Comparison of ENCODE assay signal across 34 cellular contexts in genomic region chr19:38803543-38803942, GRCh38. TPM values are rescaled to one million over a fixed set of nuclear protein-coding genes. Genes with fewer than 3 reads are reported as not detected.
"Had no signal": no experiment of that assay in that cellular context is flagged by ENCODE, and none has a peak within 500 bp of the region (broad histone marks: within the 10 kb centered on the region; RNA-seq: fewer than 3 reads in every experiment).

No MANE protein-coding gene starts in this region.

- H3K4me3 ChIP-seq: adrenal gland, body of pancreas, esophagus muscularis mucosa, gastrocnemius medialis had no signal

- H3K27me3 Mint-ChIP-seq: activated CD4-positive, alpha-beta memory T cell treated with anti-CD3 and anti-CD28 coated beads for 36 hours; activated CD4-positive, alpha-beta T cell treated with anti-CD3 and anti-CD28 coated beads for 36 hours; activated CD4-positive, alpha-beta T cell treated with anti-CD3 and anti-CD28 coated beads, Interleukin-2, amount 10 ng/mL, durations not matched to agents 24 days and 14 days; activated CD8-positive, alpha-beta memory T cell treated with anti-CD3 and anti-CD28 coated beads, Interleukin-2, amount 10 ng/mL, durations not matched to agents 7 days and 5 days; activated naive CD4-positive, alpha-beta T cell treated with anti-CD3 and anti-CD28 coated beads, Interleukin-2, amount 50 U/mL, for 24 hours; activated naive CD8-positive, alpha-beta T cell treated with anti-CD3 and anti-CD28 coated beads for 36 hours; activated naive CD8-positive, alpha-beta T cell treated with anti-CD3 and anti-CD28 coated beads, Interleukin-2, amount 50 U/mL, for 24 hours; effector memory CD8-positive, alpha-beta T cell had no signal

- H3K4me1 ChIP-seq: adrenal gland, body of pancreas, gastrocnemius medialis had no signal

- H3K9me3 Mint-ChIP-seq: activated CD4-positive, alpha-beta memory T cell treated with anti-CD3 and anti-CD28 coated beads for 36 hours; activated CD4-positive, alpha-beta T cell treated with anti-CD3 and anti-CD28 coated beads, Interleukin-2, amount 10 ng/mL, durations not matched to agents 24 days and 14 days; activated naive CD4-positive, alpha-beta T cell treated with anti-CD3 and anti-CD28 coated beads for 36 hours; activated naive CD4-positive, alpha-beta T cell treated with anti-CD3 and anti-CD28 coated beads, Interleukin-2, amount 50 U/mL, for 24 hours; activated naive CD8-positive, alpha-beta T cell treated with anti-CD3 and anti-CD28 coated beads for 36 hours; activated naive CD8-positive, alpha-beta T cell treated with anti-CD3 and anti-CD28 coated beads, Interleukin-2, amount 50 U/mL, for 24 hours; activated T-helper 1 cell treated with anti-CD3 and anti-CD28 coated beads, Interleukin-12 subunit alpha, Interleukin-12 subunit beta, Interleukin-2, Interleukin-4 antibody, amounts not matched to agents 30 ng/mL and 10 ng/mL and 1 ng/mL, durations not matched to agents 14 hours and 24 hours and 36 hours; activated T-helper 2 cell treated with anti-CD3 and anti-CD28 coated beads, Interferon-gamma antibody, Interleukin-2, Interleukin-4, amounts not matched to agents 10 μg/mL and 5 μg/mL and 100 μg/mL, durations not matched to agents 14 hours and 24 hours and 36 hours; effector memory CD8-positive, alpha-beta T cell had no signal

- H3K27ac ChIP-seq: adrenal gland, body of pancreas, esophagus muscularis mucosa, foreskin keratinocyte, gastrocnemius medialis had no signal

- H3K36me3 Mint-ChIP-seq: activated CD4-positive, alpha-beta memory T cell treated with anti-CD3 and anti-CD28 coated beads for 36 hours had no signal

- DNase-seq: activated CD4-positive, alpha-beta memory T cell treated with anti-CD3 and anti-CD28 coated beads for 36 hours; activated CD4-positive, alpha-beta T cell treated with anti-CD3 and anti-CD28 coated beads for 36 hours; activated CD4-positive, alpha-beta T cell treated with anti-CD3 and anti-CD28 coated beads, Interleukin-2, amount 10 ng/mL, durations not matched to agents 24 days and 14 days; activated CD4-positive, CD25-positive, alpha-beta regulatory T cell; activated CD4-positive, CD25-positive, alpha-beta regulatory T cell treated with anti-CD3 and anti-CD28 coated beads, Interleukin-2, amount 50 U/mL, for 72 hours; activated CD8-positive, alpha-beta memory T cell treated with anti-CD3 and anti-CD28 coated beads, Interleukin-2, amount 10 ng/mL, durations not matched to agents 7 days and 5 days; activated CD8-positive, alpha-beta memory T cell treated with anti-CD3 and anti-CD28 coated beads, Interleukin-2, amount 50 U/mL, for 4 hours; activated CD8-positive, alpha-beta T cell treated with anti-CD3 and anti-CD28 coated beads, Interleukin-2, amount 10 ng/mL, durations not matched to agents 7 days and 5 days; activated effector memory CD4-positive, alpha-beta T cell treated with anti-CD3 and anti-CD28 coated beads, Interleukin-2, amount 50 U/mL, for 16 hours; activated naive CD4-positive, alpha-beta T cell treated with anti-CD3 and anti-CD28 coated beads for 36 hours; activated naive CD8-positive, alpha-beta T cell treated with anti-CD3 and anti-CD28 coated beads for 36 hours; activated naive CD8-positive, alpha-beta T cell treated with anti-CD3 and anti-CD28 coated beads, Interleukin-2, amount 50 U/mL, for 24 hours; activated T-cell treated with anti-CD3 and anti-CD28 coated beads, Interleukin-2, amount 50 U/mL, for 1 hour; activated T-cell treated with anti-CD3 and anti-CD28 coated beads, Interleukin-2, amount 50 U/mL, for 48 hours; adrenal gland; amygdala; body of pancreas; caudate nucleus; cortex of kidney; dermis blood vessel endothelial cell; effector CD4-positive, alpha-beta T cell; effector memory CD8-positive, alpha-beta T cell; erythroblast; foreskin keratinocyte; gastrocnemius medialis; T-helper 2 cell had no signal

- H3K36me3 ChIP-seq: adrenal gland, gastrocnemius medialis had no signal

- H3K4me3 Mint-ChIP-seq: activated CD4-positive, alpha-beta memory T cell treated with anti-CD3 and anti-CD28 coated beads for 36 hours; activated CD4-positive, alpha-beta T cell treated with anti-CD3 and anti-CD28 coated beads for 36 hours; activated CD4-positive, alpha-beta T cell treated with anti-CD3 and anti-CD28 coated beads, Interleukin-2, amount 10 ng/mL, durations not matched to agents 24 days and 14 days; activated CD8-positive, alpha-beta memory T cell treated with anti-CD3 and anti-CD28 coated beads, Interleukin-2, amount 10 ng/mL, durations not matched to agents 7 days and 5 days; activated CD8-positive, alpha-beta T cell treated with anti-CD3 and anti-CD28 coated beads, Interleukin-2, amount 10 ng/mL, durations not matched to agents 7 days and 5 days; activated naive CD4-positive, alpha-beta T cell treated with anti-CD3 and anti-CD28 coated beads for 36 hours; activated naive CD4-positive, alpha-beta T cell treated with anti-CD3 and anti-CD28 coated beads, Interleukin-2, amount 50 U/mL, for 24 hours; activated naive CD8-positive, alpha-beta T cell treated with anti-CD3 and anti-CD28 coated beads for 36 hours; activated naive CD8-positive, alpha-beta T cell treated with anti-CD3 and anti-CD28 coated beads, Interleukin-2, amount 50 U/mL, for 24 hours; activated T-helper 1 cell treated with anti-CD3 and anti-CD28 coated beads, Interleukin-12 subunit alpha, Interleukin-12 subunit beta, Interleukin-2, Interleukin-4 antibody, amounts not matched to agents 30 ng/mL and 10 ng/mL and 1 ng/mL, durations not matched to agents 14 hours and 24 hours and 36 hours; effector memory CD8-positive, alpha-beta T cell had no signal

- H3K27me3 ChIP-seq: adrenal gland, body of pancreas, esophagus muscularis mucosa, foreskin keratinocyte, gastrocnemius medialis had no signal

- H3K27ac Mint-ChIP-seq: activated CD4-positive, alpha-beta memory T cell treated with anti-CD3 and anti-CD28 coated beads for 36 hours; activated CD4-positive, alpha-beta T cell treated with anti-CD3 and anti-CD28 coated beads for 36 hours; activated CD4-positive, alpha-beta T cell treated with anti-CD3 and anti-CD28 coated beads, Interleukin-2, amount 10 ng/mL, durations not matched to agents 24 days and 14 days; activated CD8-positive, alpha-beta memory T cell treated with anti-CD3 and anti-CD28 coated beads, Interleukin-2, amount 10 ng/mL, durations not matched to agents 7 days and 5 days; activated CD8-positive, alpha-beta T cell treated with anti-CD3 and anti-CD28 coated beads, Interleukin-2, amount 10 ng/mL, durations not matched to agents 7 days and 5 days; activated naive CD4-positive, alpha-beta T cell treated with anti-CD3 and anti-CD28 coated beads for 36 hours; activated naive CD4-positive, alpha-beta T cell treated with anti-CD3 and anti-CD28 coated beads, Interleukin-2, amount 50 U/mL, for 24 hours; activated naive CD8-positive, alpha-beta T cell treated with anti-CD3 and anti-CD28 coated beads for 36 hours; activated naive CD8-positive, alpha-beta T cell treated with anti-CD3 and anti-CD28 coated beads, Interleukin-2, amount 50 U/mL, for 24 hours; activated T-helper 1 cell treated with anti-CD3 and anti-CD28 coated beads, Interleukin-12 subunit alpha, Interleukin-12 subunit beta, Interleukin-2, Interleukin-4 antibody, amounts not matched to agents 30 ng/mL and 10 ng/mL and 1 ng/mL, durations not matched to agents 14 hours and 24 hours and 36 hours; activated T-helper 2 cell treated with anti-CD3 and anti-CD28 coated beads, Interferon-gamma antibody, Interleukin-2, Interleukin-4, amounts not matched to agents 10 μg/mL and 5 μg/mL and 100 μg/mL, durations not matched to agents 14 hours and 24 hours and 36 hours; effector memory CD8-positive, alpha-beta T cell had no signal

- ATAC-seq: activated CD4-positive, alpha-beta T cell treated with anti-CD3 and anti-CD28 coated beads for 36 hours; activated CD8-positive, alpha-beta memory T cell treated with anti-CD3 and anti-CD28 coated beads, Interleukin-2, amount 10 ng/mL, durations not matched to agents 7 days and 5 days; activated CD8-positive, alpha-beta T cell treated with anti-CD3 and anti-CD28 coated beads, Interleukin-2, amount 10 ng/mL, durations not matched to agents 7 days and 5 days; activated naive CD8-positive, alpha-beta T cell treated with anti-CD3 and anti-CD28 coated beads, Interleukin-2, amount 50 U/mL, for 24 hours; body of pancreas; effector memory CD8-positive, alpha-beta T cell; foreskin keratinocyte; gastrocnemius medialis had no signal

- H3K9me3 ChIP-seq: adrenal gland, body of pancreas, esophagus muscularis mucosa, gastrocnemius medialis had no signal

RNA-seq across cellular contexts. Expression of gene LGALS4, which starts 9.2 kb away (rescaled TPM):
- total RNA-seq: activated naive CD4-positive, alpha-beta T cell treated with anti-CD3 and anti-CD28 coated beads for 36 hours; chondrocyte; dermis blood vessel endothelial cell; foreskin keratinocyte had no signal

RNA-seq across cellular contexts. Expression of gene LGALS7B, which starts 14.5 kb away (rescaled TPM):
- total RNA-seq: activated CD4-positive, alpha-beta memory T cell treated with anti-CD3 and anti-CD28 coated beads for 36 hours; activated CD4-positive, alpha-beta T cell treated with anti-CD3 and anti-CD28 coated beads for 36 hours; activated CD4-positive, alpha-beta T cell treated with anti-CD3 and anti-CD28 coated beads, Interleukin-2, amount 10 ng/mL, durations not matched to agents 24 days and 14 days; activated CD8-positive, alpha-beta memory T cell treated with anti-CD3 and anti-CD28 coated beads for 36 hours; activated CD8-positive, alpha-beta memory T cell treated with anti-CD3 and anti-CD28 coated beads, Interleukin-2, amount 10 ng/mL, durations not matched to agents 7 days and 5 days; activated CD8-positive, alpha-beta T cell treated with anti-CD3 and anti-CD28 coated beads, Interleukin-2, amount 10 ng/mL, durations not matched to agents 7 days and 5 days; activated naive CD4-positive, alpha-beta T cell treated with anti-CD3 and anti-CD28 coated beads for 36 hours; activated naive CD8-positive, alpha-beta T cell treated with anti-CD3 and anti-CD28 coated beads for 36 hours; activated T-helper 1 cell treated with anti-CD3 and anti-CD28 coated beads, Interleukin-12 subunit alpha, Interleukin-12 subunit beta, Interleukin-2, Interleukin-4 antibody, amounts not matched to agents 30 ng/mL and 10 ng/mL and 1 ng/mL, durations not matched to agents 14 hours and 24 hours and 36 hours; activated T-helper 2 cell treated with anti-CD3 and anti-CD28 coated beads, Interferon-gamma antibody, Interleukin-2, Interleukin-4, amounts not matched to agents 10 μg/mL and 5 μg/mL and 100 μg/mL, durations not matched to agents 14 hours and 24 hours and 36 hours; adrenal gland; aorta; body of pancreas; chondrocyte; esophagus muscularis mucosa; gastrocnemius medialis; T-helper 1 cell treated with Interleukin-12 subunit alpha and Interleukin-12 subunit beta and Interleukin-4 antibody, amounts not matched to agents 30 ng/mL and 1 ng/mL, for 36 hours had no signal
- polyA plus RNA-seq: aorta had no signal

RNA-seq across cellular contexts. Expression of gene LGALS7, which starts 30.2 kb away (rescaled TPM):
- total RNA-seq: activated CD4-positive, alpha-beta memory T cell treated with anti-CD3 and anti-CD28 coated beads for 36 hours; activated CD4-positive, alpha-beta T cell treated with anti-CD3 and anti-CD28 coated beads for 36 hours; activated CD4-positive, alpha-beta T cell treated with anti-CD3 and anti-CD28 coated beads, Interleukin-2, amount 10 ng/mL, durations not matched to agents 24 days and 14 days; activated CD8-positive, alpha-beta memory T cell treated with anti-CD3 and anti-CD28 coated beads for 36 hours; activated CD8-positive, alpha-beta memory T cell treated with anti-CD3 and anti-CD28 coated beads, Interleukin-2, amount 10 ng/mL, durations not matched to agents 7 days and 5 days; activated CD8-positive, alpha-beta T cell treated with anti-CD3 and anti-CD28 coated beads, Interleukin-2, amount 10 ng/mL, durations not matched to agents 7 days and 5 days; activated naive CD4-positive, alpha-beta T cell treated with anti-CD3 and anti-CD28 coated beads for 36 hours; activated naive CD8-positive, alpha-beta T cell treated with anti-CD3 and anti-CD28 coated beads for 36 hours; activated T-helper 1 cell treated with anti-CD3 and anti-CD28 coated beads, Interleukin-12 subunit alpha, Interleukin-12 subunit beta, Interleukin-2, Interleukin-4 antibody, amounts not matched to agents 30 ng/mL and 10 ng/mL and 1 ng/mL, durations not matched to agents 14 hours and 24 hours and 36 hours; activated T-helper 2 cell treated with anti-CD3 and anti-CD28 coated beads, Interferon-gamma antibody, Interleukin-2, Interleukin-4, amounts not matched to agents 10 μg/mL and 5 μg/mL and 100 μg/mL, durations not matched to agents 14 hours and 24 hours and 36 hours; adrenal gland; aorta; body of pancreas; chondrocyte; dermis blood vessel endothelial cell; esophagus muscularis mucosa; gastrocnemius medialis; T-helper 1 cell treated with Interleukin-12 subunit alpha and Interleukin-12 subunit beta and Interleukin-4 antibody, amounts not matched to agents 30 ng/mL and 1 ng/mL, for 36 hours had no signal
- polyA plus RNA-seq: adrenal gland, aorta had no signal
